Comparison of ENCODE assay signal across 14 cellular contexts in genomic region chr2:141767051-141767450, GRCh38.
A peak's percentile ranks its signal among the peaks of the same experiment; 100 is the strongest.
DNase-seq lines count a peak whose midpoint lies in the region; ATAC-seq, FAIRE-seq and TF ChIP-seq lines count a peak whose summit lies in the region.
"Had no signal": no experiment of that assay in that cellular context is flagged by ENCODE, and none has a peak within 500 bp of the region (broad histone marks: within the 10 kb centered on the region; RNA-seq: fewer than 3 reads in every experiment).

No MANE protein-coding gene starts in this region.

- H3K9me3 ChIP-seq in adipocyte (ENCODE audit: control insufficient read depth, low read length): no peaks in the 10 kb centered on the region

- no peak for ATAC-seq in activated naive CD4-positive, alpha-beta T cell treated with anti-CD3 and anti-CD28 coated beads, Interleukin-2, amount 50 U/mL, for 72 hours
- ATAC-seq: CD8-positive, alpha-beta T cell; stimulated activated naive CD8-positive, alpha-beta T cell treated with anti-CD3 and anti-CD28 coated beads, Interleukin-15, amount 100 ng/mL, for 72 hours had no signal

- H3K36me3 ChIP-seq in adipocyte (ENCODE audit: control insufficient read depth, insufficient read depth, low read length, severe bottlenecking): no peaks in the 10 kb centered on the region
- H3K36me3 ChIP-seq: neural progenitor cell had no signal

- no peak overlapping the region for H3K27ac Mint-ChIP-seq in activated naive CD4-positive, alpha-beta T cell treated with anti-CD3 and anti-CD28 coated beads, Interleukin-2, amount 50 U/mL, for 72 hours
- H3K27ac Mint-ChIP-seq: activated B cell treated with CpG ODN at 0.5 μM for 24 hours; CD8-positive, alpha-beta T cell; neural progenitor cell; stimulated activated naive CD8-positive, alpha-beta T cell treated with anti-CD3 and anti-CD28 coated beads, Interleukin-15, amount 100 ng/mL, for 72 hours had no signal

- no peaks in the 10 kb centered on the region for H3K36me3 Mint-ChIP-seq in activated naive CD4-positive, alpha-beta T cell treated with anti-CD3 and anti-CD28 coated beads, Interleukin-2, amount 50 U/mL, for 72 hours
- H3K36me3 Mint-ChIP-seq: CD8-positive, alpha-beta T cell; neural progenitor cell had no signal

- H3K9ac ChIP-seq in adipocyte (ENCODE audit: low read length): no peak overlapping the region
- H3K9ac ChIP-seq: neural progenitor cell had no signal

- H3K27me3 ChIP-seq in adipocyte (replicated peaks; ENCODE audit: control insufficient read depth, insufficient read depth, low read length): no peaks in the 10 kb centered on the region
- H3K27me3 ChIP-seq: neural progenitor cell had no signal

- peak; percentile 85 for DNase-seq in HT1080 (ENCODE audit: low read depth)
- DNase-seq in adipocyte (ENCODE audit: low read depth): peak; percentile 71
- peak; percentile 33 to 56 for DNase-seq in foreskin fibroblast
- DNase-seq in urothelium cell line (ENCODE audit: low spot score): peak; percentile 50
- DNase-seq in SK-N-DZ (ENCODE audit: low spot score): no peak
- no peak for DNase-seq in activated naive CD4-positive, alpha-beta T cell treated with anti-CD3 and anti-CD28 coated beads, Interleukin-2, amount 50 U/mL, for 72 hours (ENCODE audit: low spot score in 2 of 2)
- DNase-seq in COLO668 (lab: John Stamatoyannopoulos, UW; ENCODE audit: unreplicated experiment): no peak
- DNase-seq: activated B cell treated with CpG ODN at 0.5 μM for 24 hours; activated naive CD4-positive, alpha-beta T cell treated with anti-CD3 and anti-CD28 coated beads, Interleukin-2, amount 50 U/mL, for 16 hours; CD8-positive, alpha-beta T cell; GF-D8; NCI-H2029; stimulated activated naive CD8-positive, alpha-beta T cell treated with anti-CD3 and anti-CD28 coated beads, Interleukin-15, amount 100 ng/mL, for 72 hours had no signal

- peaks cover 6 to 14% of the 10 kb centered on the region in 2 donors for H3K9me3 Mint-ChIP-seq in activated naive CD4-positive, alpha-beta T cell treated with anti-CD3 and anti-CD28 coated beads, Interleukin-2, amount 50 U/mL, for 72 hours
- H3K9me3 Mint-ChIP-seq: activated B cell treated with CpG ODN at 0.5 μM for 24 hours, neural progenitor cell had no signal

- FAIRE-seq in urothelium cell line (lab: Jason Lieb, UNC): no peak

- no peaks in the 10 kb centered on the region for H3K4me1 ChIP-seq in adipocyte (ENCODE audit: control insufficient read depth, insufficient read depth, low read length)
- H3K4me1 ChIP-seq: neural progenitor cell had no signal

- H3K4me3 ChIP-seq in adipocyte (ENCODE audit: low read length): no peak overlapping the region
- no peak overlapping the region for H3K4me3 ChIP-seq in foreskin fibroblast (ENCODE audit: low read depth in 1 of 2, low read length in 2 of 2)
- H3K4me3 ChIP-seq: neural progenitor cell had no signal

- no peak for TF ChIP-seq CTCF in foreskin fibroblast (IDR thresholded peaks at IDR 0.05; ENCODE audit: low read depth, low read length)

Comparison
In these comparisons a context has a peak if more than half of its experiments do, and no peak if none do; other contexts are left out.
1. DNase-seq: peak in HT1080 (single experiment), adipocyte (single experiment), foreskin fibroblast (2 of 2) and urothelium cell line (single experiment); none in SK-N-DZ (single experiment), activated naive CD4-positive, alpha-beta T cell treated with anti-CD3 and anti-CD28 coated beads, Interleukin-2, amount 50 U/mL, for 72 hours (0 of 2) and COLO668 (single experiment).